Comparison of ENCODE assay signal across 8 cellular contexts in the genomic region with DNA sequence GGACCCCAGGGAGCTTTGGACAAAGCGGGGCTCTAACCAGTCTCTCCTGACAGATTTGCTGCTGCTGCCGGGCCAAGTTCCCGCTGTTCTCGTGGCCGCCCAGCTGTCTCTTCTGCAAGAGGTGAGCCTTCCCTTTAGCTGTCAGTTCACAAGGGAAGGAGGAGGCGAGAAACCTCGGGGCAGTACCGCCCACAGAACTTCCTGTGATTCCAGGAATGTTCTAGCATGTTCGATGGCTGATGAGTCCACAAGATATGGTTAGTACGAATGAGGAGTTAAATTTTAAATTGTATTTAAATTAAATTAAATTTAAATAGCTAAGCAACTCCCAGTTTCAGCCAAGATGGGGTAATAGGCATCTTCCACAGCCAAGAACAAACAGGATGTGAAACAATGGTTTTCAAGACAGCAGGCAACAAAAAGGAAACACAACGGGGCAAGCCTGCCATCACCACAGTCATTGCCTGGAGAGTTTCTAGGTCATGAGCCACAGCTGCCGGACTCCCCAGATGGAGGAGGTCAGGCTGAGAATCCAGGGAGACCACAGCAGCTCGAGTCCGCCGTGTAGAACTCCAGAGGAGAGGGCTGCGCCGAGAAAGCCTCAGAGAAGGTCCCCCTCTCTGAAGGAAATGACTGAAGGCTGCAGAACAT. TPM values are rescaled to one million over a fixed set of nuclear protein-coding genes. Genes with fewer than 3 reads are reported as not detected.
DNase-seq lines count a peak whose midpoint lies in the region; ATAC-seq and TF ChIP-seq lines count a peak whose summit lies in the region.

No MANE protein-coding gene starts in this region.

- H3K4me3 ChIP-seq in esophagus squamous epithelium (no peak overlapping the region), skeletal muscle tissue (ENCODE audit: low read length in 3 of 3) (no peak overlapping the region), lower leg skin (ENCODE audit: low read depth, poor library complexity, severe bottlenecking) (no peak overlapping the region)

- ATAC-seq in GM18505 (IDR thresholded peaks at IDR 0.05; ENCODE audit: unreplicated experiment) = no peak
- peak; percentile 62 for ATAC-seq in HG02798 (IDR thresholded peaks at IDR 0.05; ENCODE audit: poor library complexity, unreplicated experiment)
- ATAC-seq in GM19351 (IDR thresholded peaks at IDR 0.05; ENCODE audit: unreplicated experiment) = no peak

- H3K4me1 ChIP-seq in esophagus squamous epithelium (peaks cover 0 to 28% (median 10%) of the 10 kb centered on the region in 3 donors), skeletal muscle tissue (ENCODE audit: control insufficient read depth in 3 of 3, insufficient read depth in 3 of 3, low read length in 3 of 3) (peaks cover 3 to 15% (median 10%) of the 10 kb centered on the region in 3 donors)

- H3K27ac ChIP-seq in esophagus squamous epithelium (peak overlapping the region; percentile 40 to 79 (median 65)), skeletal muscle tissue (ENCODE audit: low read depth, low read length) (peak overlapping the region; percentile 52)

- DNase-seq in activated CD4-positive, alpha-beta T cell treated with anti-CD3 and anti-CD28 coated beads for 48 hours = peak; percentile 32
- DNase-seq in esophagus squamous epithelium (lab: John Stamatoyannopoulos, UW) (no peak), lower leg skin (ENCODE audit: low spot score in 2 of 2) (no peak), kidney tubule cell (ENCODE audit: low spot score) (no peak)

- H3K9ac ChIP-seq in skeletal muscle tissue (ENCODE audit: low read depth in 1 of 3, low read length in 3 of 3) = peak overlapping the region in 1 of 3 donors; percentile 23

- WGBS in esophagus squamous epithelium, 2 donors = 38 to 50% methylated on average over 9 to 14 of the region's 17 CpGs
- WGBS in lower leg skin, 2 donors = 42 to 47% methylated on average over 17 of the region's 17 CpGs

- intact Hi-C loops in esophagus squamous epithelium (cut with DNase I) = no loop called here
- intact Hi-C loops in lower leg skin (cut with DNase I; ENCODE audit: low total_unique reads) = loop anchor here (10.0 kb wide), 1 partner anchor 159 kb away; the partner anchor contains the start of gene SPATA2L

- no peaks in the 10 kb centered on the region for H3K27me3 ChIP-seq in esophagus squamous epithelium
- peaks cover 0 to 15% (median 0%) of the 10 kb centered on the region in 3 donors for H3K27me3 ChIP-seq in skeletal muscle tissue (ENCODE audit: control insufficient read depth in 3 of 3, insufficient read depth in 3 of 3, low read length in 3 of 3)

- TF ChIP-seq CTCF in esophagus squamous epithelium (IDR thresholded peaks at IDR 0.05) = no peak
- TF ChIP-seq CTCF in lower leg skin (IDR thresholded peaks at IDR 0.05) = no peak

- H3K9me3 ChIP-seq in esophagus squamous epithelium (peaks cover 0 to 6% (median 6%) of the 10 kb centered on the region in 3 donors), skeletal muscle tissue (ENCODE audit: control insufficient read depth in 3 of 3, low read length in 3 of 3) (peaks cover 0 to 1% (median 0%) of the 10 kb centered on the region in 3 donors)

- H3K36me3 ChIP-seq in esophagus squamous epithelium (peaks cover 0 to 6% (median 0%) of the 10 kb centered on the region in 3 donors), skeletal muscle tissue (ENCODE audit: control insufficient read depth in 3 of 3, insufficient read depth in 3 of 3, low read length in 3 of 3) (no peaks in the 10 kb centered on the region)

- TF ChIP-seq POLR2A in GM18505 (IDR thresholded peaks at IDR 0.05; ENCODE audit: borderline replicate concordance, extremely low read depth, insufficient read depth, insufficient read length) = peak; percentile 38
- no peak for TF ChIP-seq POLR2A in esophagus squamous epithelium (IDR thresholded peaks at IDR 0.05)
- no peak for TF ChIP-seq POLR2A in lower leg skin (IDR thresholded peaks at IDR 0.05)

RNA-seq across cellular contexts. Expression of gene TCF25, which starts 9.5 kb away (rescaled TPM):
- 100 to 1,000 TPM in 2 of 4 donors, 10 to 100 TPM in 2; 79.7 to 124 (median 101) TPM for total RNA-seq in esophagus squamous epithelium
- total RNA-seq in skeletal muscle tissue = 121 TPM
- 100 to 1,000 TPM; 132 to 197 (median 147) TPM for total RNA-seq in lower leg skin

RNA-seq across cellular contexts. Expression of gene SPIRE2, which starts 35.6 kb away (rescaled TPM):
- total RNA-seq in esophagus squamous epithelium (1 to 10 TPM; 3.4 to 9.6 (median 4.3) TPM), skeletal muscle tissue (2.1 TPM), lower leg skin (1 to 10 TPM; 2.0 to 5.9 (median 3.9) TPM)

RNA-seq across cellular contexts. Expression of gene FANCA, which starts 47.4 kb away (rescaled TPM):
- 10 to 100 TPM in 1 of 4 donors, 1 to 10 TPM in 3; 3.8 to 29.0 (median 6.8) TPM for total RNA-seq in esophagus squamous epithelium
- 9.9 TPM for total RNA-seq in skeletal muscle tissue
- 1 to 10 TPM; 2.0 to 5.6 (median 3.8) TPM for total RNA-seq in lower leg skin

RNA-seq across cellular contexts. Expression of gene MC1R, which starts 54.8 kb away (rescaled TPM):
- total RNA-seq in esophagus squamous epithelium (1 to 10 TPM; 1.1 to 3.4 (median 2.0) TPM), skeletal muscle tissue (0.52 TPM), lower leg skin (1 to 10 TPM; 3.4 to 6.5 (median 4.5) TPM)

RNA-seq across cellular contexts. Expression of gene TUBB3, which starts 59.3 kb away (rescaled TPM):
- total RNA-seq in esophagus squamous epithelium = 1 to 10 TPM in 3 of 4 donors, not detected in 1; 2.2 to 9.6 (median 8.0) TPM
- 18.3 TPM for total RNA-seq in skeletal muscle tissue
- 1 to 10 TPM; 1.9 to 7.4 (median 3.9) TPM for total RNA-seq in lower leg skin
